ENCODE assay signal across 8 cellular contexts in genomic region chr19:40803857-40804782, GRCh38. TPM values are rescaled to one million over a fixed set of nuclear protein-coding genes. Genes with fewer than 3 reads are reported as not detected.
DNase-seq lines count a peak whose midpoint lies in the region; ATAC-seq lines count a peak whose summit lies in the region.

No MANE protein-coding gene starts in this region.

- intact Hi-C loops in left cardiac atrium (cut with DNase I) = loop anchor here in 1 of 2 donors (5.0 to 10.0 kb wide), 2 partner anchors 87 to 139 kb away; partner anchors contain the start of genes COQ8B and ITPKC

- ATAC-seq in left cardiac atrium = no peak
- no peak for ATAC-seq in HG02884 (IDR thresholded peaks at IDR 0.05; ENCODE audit: unreplicated experiment)

- DNase-seq in stimulated activated CD4-positive, alpha-beta T cell treated with anti-CD3 and anti-CD28 coated beads, Interleukin-15, amount 100 ng/mL, for 24 hours = peak; percentile 63
- no peak for DNase-seq in stimulated activated CD4-positive, alpha-beta T cell treated with anti-CD3 and anti-CD28 coated beads, Interleukin-12 subunit alpha, Interleukin-12 subunit beta, amount 100 ng/mL, for 4 hours
- DNase-seq in activated CD8-positive, alpha-beta memory T cell treated with anti-CD3 and anti-CD28 coated beads, Interleukin-2, amount 50 U/mL, for 48 hours = peak; percentile 64
- DNase-seq in left cardiac atrium (peak; percentile 64), globus pallidus (ENCODE audit: low spot score) (no peak), OCI-M2 (lab: John Stamatoyannopoulos, UW; ENCODE audit: unreplicated experiment) (no peak)
- peak; percentile 52 for DNase-seq in stimulated activated CD4-positive, alpha-beta T cell treated with anti-CD3 and anti-CD28 coated beads, Interleukin-4, amount 100 ng/mL, for 24 hours

RNA-seq across cellular contexts. Expression of gene EGLN2, which starts 5.1 kb away (rescaled TPM):
- total RNA-seq in left cardiac atrium = 10 to 100 TPM; 66.7 to 67.5 TPM

RNA-seq across cellular contexts. Expression of gene RAB4B, which starts 26.1 kb away (rescaled TPM):
- 10 to 100 TPM; 15.9 to 17.5 TPM for total RNA-seq in left cardiac atrium

RNA-seq across cellular contexts. Expression of gene MIA, which starts 28.8 kb away (rescaled TPM):
- 1 to 10 TPM in 1 of 2 donors, under 1 TPM in 1; 0.97 to 1.8 TPM for total RNA-seq in left cardiac atrium

RNA-seq across cellular contexts. Expression of gene CYP2A6, which starts 46.1 kb away (rescaled TPM):
- total RNA-seq in left cardiac atrium = not detected

RNA-seq across cellular contexts. Expression of gene SNRPA, which starts 53.1 kb away (rescaled TPM):
- total RNA-seq in left cardiac atrium = 10 to 100 TPM; 23.1 to 34.9 TPM

Comparison
In these comparisons a context has a peak if more than half of its experiments do, and no peak if none do; other contexts are left out.
1. DNase-seq: peak in stimulated activated CD4-positive, alpha-beta T cell treated with anti-CD3 and anti-CD28 coated beads, Interleukin-15, amount 100 ng/mL, for 24 hours (single experiment), activated CD8-positive, alpha-beta memory T cell treated with anti-CD3 and anti-CD28 coated beads, Interleukin-2, amount 50 U/mL, for 48 hours (single experiment), left cardiac atrium (single experiment) and stimulated activated CD4-positive, alpha-beta T cell treated with anti-CD3 and anti-CD28 coated beads, Interleukin-4, amount 100 ng/mL, for 24 hours (single experiment); none in stimulated activated CD4-positive, alpha-beta T cell treated with anti-CD3 and anti-CD28 coated beads, Interleukin-12 subunit alpha, Interleukin-12 subunit beta, amount 100 ng/mL, for 4 hours (single experiment), globus pallidus (single experiment) and OCI-M2 (single experiment).